9 cellular contexts compared by ENCODE assay signal in genomic region chr16:14600164-14600563, GRCh38. TPM values are rescaled to one million over a fixed set of nuclear protein-coding genes. Genes with fewer than 3 reads are reported as not detected.
DNase-seq lines count a peak whose midpoint lies in the region; ATAC-seq and FAIRE-seq lines count a peak whose summit lies in the region.
"Had no signal": no experiment of that assay in that cellular context is flagged by ENCODE, and none has a peak within 500 bp of the region (broad histone marks: within the 10 kb centered on the region; RNA-seq: fewer than 3 reads in every experiment).

No MANE protein-coding gene starts in this region.

- H3K4me3 Mint-ChIP-seq in effector memory CD8-positive, alpha-beta T cell = no peak overlapping the region
- H3K4me3 Mint-ChIP-seq: stimulated activated naive CD8-positive, alpha-beta T cell treated with anti-CD3 and anti-CD28 coated beads, Interleukin-15, Interleukin-2, amounts not matched to agents 100 ng/mL and 50 ng/mL, for 24 hours had no signal

- H3K4me1 Mint-ChIP-seq in effector memory CD8-positive, alpha-beta T cell (ENCODE audit: low read depth in 2 of 2) = peaks cover 0 to 2% of the 10 kb centered on the region in 2 donors

- peak; percentile 28 for DNase-seq in COLO829 (ENCODE audit: low spot score)
- DNase-seq in HTR-8/SVneo (ENCODE audit: insufficient read length, low spot score) = peak; percentile 24
- peak; percentile 13 to 48 for DNase-seq in T47D (ENCODE audit: low read depth in 1 of 2, low spot score in 1 of 2)
- peak; percentile 21 for DNase-seq in myocyte (ENCODE audit: low read depth)
- DNase-seq in effector memory CD8-positive, alpha-beta T cell = no peak
- no peak for DNase-seq in COLO668 (lab: John Stamatoyannopoulos, UW; ENCODE audit: unreplicated experiment)
- no peak for DNase-seq in effector CD8-positive, alpha-beta T cell (lab: John Stamatoyannopoulos, UW)
- DNase-seq in stimulated activated CD4-positive, alpha-beta T cell treated with anti-CD3 and anti-CD28 coated beads, Interleukin-4, amount 100 ng/mL, for 4 hours = no peak

- H3K27ac Mint-ChIP-seq in effector memory CD8-positive, alpha-beta T cell = peak overlapping the region in 1 of 2 donors; percentile 73
- H3K27ac Mint-ChIP-seq: stimulated activated naive CD8-positive, alpha-beta T cell treated with anti-CD3 and anti-CD28 coated beads, Interleukin-15, Interleukin-2, amounts not matched to agents 100 ng/mL and 50 ng/mL, for 24 hours had no signal

- in situ Hi-C loops in T47D (cut with HindIII; ENCODE audit: low pct_unique_long_range_greater_than_20kb, low sequenced_read_pairs) = no loop called here

- FAIRE-seq in HTR-8/SVneo (lab: Jason Lieb, UNC) = no peak

- no peaks in the 10 kb centered on the region for H3K27me3 Mint-ChIP-seq in effector memory CD8-positive, alpha-beta T cell
- H3K27me3 Mint-ChIP-seq: stimulated activated naive CD8-positive, alpha-beta T cell treated with anti-CD3 and anti-CD28 coated beads, Interleukin-15, Interleukin-2, amounts not matched to agents 100 ng/mL and 50 ng/mL, for 24 hours had no signal

- H3K36me3 Mint-ChIP-seq in effector memory CD8-positive, alpha-beta T cell (ENCODE audit: insufficient read depth) = peaks cover 49% of the 10 kb centered on the region

- ATAC-seq in effector memory CD8-positive, alpha-beta T cell (replicated peaks) = no peak

- H3K9me3 Mint-ChIP-seq in effector memory CD8-positive, alpha-beta T cell = no peaks in the 10 kb centered on the region
- H3K9me3 Mint-ChIP-seq: stimulated activated naive CD8-positive, alpha-beta T cell treated with anti-CD3 and anti-CD28 coated beads, Interleukin-15, Interleukin-2, amounts not matched to agents 100 ng/mL and 50 ng/mL, for 24 hours had no signal

RNA-seq across cellular contexts. Expression of gene PARN, which starts 29.9 kb away (rescaled TPM):
- 30.0 and 33.3 TPM in 2 replicates for total RNA-seq in myocyte
- polyA plus RNA-seq in myocyte (2012) = 25.0 TPM

RNA-seq across cellular contexts. Expression of gene BFAR, which starts 32.6 kb away (rescaled TPM):
- total RNA-seq in myocyte = 47.6 and 72.3 TPM in 2 replicates
- polyA plus RNA-seq in myocyte (2012) = 49.8 TPM

Comparison
In these comparisons a context has a peak if more than half of its experiments do, and no peak if none do; other contexts are left out.
1. DNase-seq: peak in COLO829 (single experiment), HTR-8/SVneo (single experiment), T47D (2 of 2) and myocyte (single experiment); none in effector memory CD8-positive, alpha-beta T cell (0 of 3), COLO668 (single experiment), effector CD8-positive, alpha-beta T cell (single experiment) and stimulated activated CD4-positive, alpha-beta T cell treated with anti-CD3 and anti-CD28 coated beads, Interleukin-4, amount 100 ng/mL, for 4 hours (0 of 2).